In the genomic region with DNA sequence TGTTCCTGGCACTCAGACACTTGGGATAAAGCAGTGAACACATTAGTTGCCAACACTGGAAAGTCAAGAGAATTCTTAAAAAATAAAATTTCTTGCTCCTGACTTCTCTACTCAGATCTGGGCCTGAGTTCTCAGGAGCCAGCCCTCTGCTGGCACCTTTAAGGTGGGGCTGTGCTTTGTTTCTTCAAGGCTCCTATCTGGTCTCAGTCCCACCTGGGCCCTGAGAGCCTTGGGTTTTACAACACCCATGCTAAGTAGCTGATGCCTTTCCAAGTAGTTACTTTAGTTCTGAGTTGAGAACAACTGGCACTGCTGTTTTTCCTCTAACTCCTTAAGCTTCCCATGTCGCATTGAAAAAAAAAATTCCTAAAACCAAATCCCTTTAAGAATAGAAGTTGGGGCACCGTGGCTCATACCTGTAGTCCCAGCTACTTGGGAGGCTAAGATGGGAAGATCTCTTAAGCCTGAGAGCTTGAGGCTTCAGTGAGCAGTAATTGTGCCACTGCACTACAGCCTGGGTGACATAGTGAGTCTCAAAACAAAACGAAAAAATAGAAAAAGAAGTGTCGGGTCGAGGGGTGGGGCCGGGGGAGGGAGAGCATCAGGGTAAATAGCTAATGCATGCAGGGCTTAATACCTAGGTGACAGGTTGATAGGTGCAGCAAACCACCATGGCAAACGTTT, we compare ENCODE assay signal across 29 cellular contexts. TPM values are rescaled to one million over a fixed set of nuclear protein-coding genes. Genes with fewer than 3 reads are reported as not detected.
DNase-seq lines count a peak whose midpoint lies in the region; ATAC-seq, FAIRE-seq and TF ChIP-seq lines count a peak whose summit lies in the region.
"Had no signal": no experiment of that assay in that cellular context is flagged by ENCODE, and none has a peak within 500 bp of the region (broad histone marks: within the 10 kb centered on the region; RNA-seq: fewer than 3 reads in every experiment).

No MANE protein-coding gene starts in this region.

- H3K4me3 ChIP-seq in GM12878 (0 out of 2 replicates have a peak overlapping the region, but pooled peaks have one; percentile 33), upper lobe of right lung (no peak overlapping the region)
- H3K4me3 ChIP-seq: gastroesophageal sphincter, mucosa of descending colon, neural progenitor cell, sigmoid colon had no signal

- in situ Hi-C loops in GM12878 (cut with MboI): no loop called here

- peak; percentile 79 for ATAC-seq in GM12878
- peak; percentile 30 to 36 for ATAC-seq in naive B cell (ENCODE audit: low read depth in 2 of 2)
- ATAC-seq in upper lobe of right lung: no peak
- ATAC-seq in HG03280 (IDR thresholded peaks at IDR 0.05; ENCODE audit: unreplicated experiment): no peak
- ATAC-seq: gastroesophageal sphincter, left lobe of liver, Right ventricle myocardium inferior had no signal

- no peak for TF ChIP-seq EP300 in GM12878 (IDR thresholded peaks at IDR 0.05; ENCODE audit: borderline replicate concordance in 1 of 2, control insufficient read depth in 1 of 2, low read depth in 2 of 2, low read length in 2 of 2)

- TF ChIP-seq RAD21 in GM12878 (IDR thresholded peaks at IDR 0.05; ENCODE audit: insufficient read depth, low read depth, low read length): no peak

- H3K36me3 Mint-ChIP-seq in CD14-positive monocyte: peaks cover 0 to 11% of the 10 kb centered on the region in 2 donors
- H3K36me3 Mint-ChIP-seq in naive B cell: no peaks in the 10 kb centered on the region
- H3K36me3 Mint-ChIP-seq: neural progenitor cell had no signal

- H3K4me1 Mint-ChIP-seq in CD14-positive monocyte (peaks cover 27% of the 10 kb centered on the region), naive B cell (peaks cover 15 to 19% (median 19%) of the 10 kb centered on the region in 3 donors)
- H3K4me1 Mint-ChIP-seq: immature natural killer cell had no signal

- H3K36me3 ChIP-seq in GM12878 (ENCODE audit: control insufficient read depth in 2 of 2, insufficient read depth in 2 of 2, low read length in 1 of 2): no peaks in the 10 kb centered on the region
- no peaks in the 10 kb centered on the region for H3K36me3 ChIP-seq in upper lobe of right lung
- H3K36me3 ChIP-seq: neural progenitor cell, sigmoid colon had no signal

- H3K4me1 ChIP-seq in GM12878 (ENCODE audit: control insufficient read depth, insufficient read depth, low read length): peaks cover 11% of the 10 kb centered on the region
- peaks cover 16% of the 10 kb centered on the region for H3K4me1 ChIP-seq in upper lobe of right lung
- H3K4me1 ChIP-seq: gastroesophageal sphincter, neural progenitor cell, sigmoid colon had no signal

- no peaks in the 10 kb centered on the region for H3K9me3 ChIP-seq in GM12878 (replicated peaks; ENCODE audit: control insufficient read depth, insufficient read depth, low read length)
- no peaks in the 10 kb centered on the region for H3K9me3 ChIP-seq in upper lobe of right lung
- H3K9me3 ChIP-seq: Caco-2, gastroesophageal sphincter, mucosa of descending colon, sigmoid colon had no signal

- FAIRE-seq in GM12878 (lab: Jason Lieb, UNC): peak; percentile 7

- no peaks in the 10 kb centered on the region for H3K27me3 Mint-ChIP-seq in CD14-positive monocyte (ENCODE audit: low read depth in 3 of 3)
- no peaks in the 10 kb centered on the region for H3K27me3 Mint-ChIP-seq in naive B cell

- BruUV-seq in GM12878 (replicated peaks; lab: Mats Ljungman, UMichigan): no TSS peak

- peak overlapping the region; percentile 82 for H3K4me2 ChIP-seq in GM12878 (ENCODE audit: control insufficient read depth, insufficient read depth)
- H3K4me2 ChIP-seq: neural progenitor cell had no signal

- H4K20me1 ChIP-seq in GM12878 (ENCODE audit: control insufficient read depth, insufficient read depth): no peaks in the 10 kb centered on the region

- TF ChIP-seq CTCF in CD14-positive monocyte (IDR thresholded peaks at IDR 0.05): no peak
- TF ChIP-seq CTCF in GM12878 (IDR thresholded peaks at IDR 0.05 in 2 of 3, conservative IDR thresholded peaks at IDR 0.05 in 1 of 3; ENCODE audit: control insufficient read depth in 2 of 3, extremely low read depth in 1 of 3, insufficient read depth in 1 of 3, low read depth in 3 of 3, low read length in 3 of 3): no peak
- TF ChIP-seq CTCF in upper lobe of right lung (IDR thresholded peaks at IDR 0.05): no peak

- 0% methylated on average over 7 of the region's 7 CpGs for WGBS in GM12878 (ENCODE audit: insufficient coverage, insufficient replicate concordance, low lambda C conversion rate, missing lambda C conversion rate)

- H3K9me3 Mint-ChIP-seq in CD14-positive monocyte (peaks cover 0 to 2% (median 0%) of the 10 kb centered on the region in 7 donors), naive B cell (peaks cover 0 to 2% (median 0%) of the 10 kb centered on the region in 7 donors)
- H3K9me3 Mint-ChIP-seq: activated T-helper 1 cell treated with anti-CD3 and anti-CD28 coated beads, Interleukin-12 subunit alpha, Interleukin-12 subunit beta, Interleukin-2, Interleukin-4 antibody, amounts not matched to agents 30 ng/mL and 10 ng/mL and 1 ng/mL, durations not matched to agents 14 hours and 24 hours and 36 hours; immature natural killer cell; neural progenitor cell had no signal

- no peak for TF ChIP-seq POLR2A in GM12878 (IDR thresholded peaks at IDR 0.05; ENCODE audit: low read depth, low read length)

- RAD21 ChIA-PET in GM12878 (lab: Charles Lee; ENCODE audit: unreplicated experiment): interaction anchor here (1.0 kb wide), 1 partner anchor 55 kb away, joined by 6 read pairs; a partner anchor contains a TSS

- intact Hi-C loops in CD14-positive monocyte (cut with micrococcal nuclease): no loop called here
- intact Hi-C loops in GM12878 (cut with micrococcal nuclease; ENCODE audit: unreplicated experiment): no loop called here
- intact Hi-C loops in upper lobe of right lung (cut with DNase I): no loop called here

- H3K27ac Mint-ChIP-seq in CD14-positive monocyte (peak overlapping the region in 3 of 7 donors; percentile 26 to 79 (median 41)), naive B cell (peak overlapping the region in 5 of 6 donors; percentile 14 to 82 (median 61))
- H3K27ac Mint-ChIP-seq: activated T-helper 1 cell treated with anti-CD3 and anti-CD28 coated beads, Interleukin-12 subunit alpha, Interleukin-12 subunit beta, Interleukin-2, Interleukin-4 antibody, amounts not matched to agents 30 ng/mL and 10 ng/mL and 1 ng/mL, durations not matched to agents 14 hours and 24 hours and 36 hours; immature natural killer cell; neural progenitor cell had no signal

- no peak overlapping the region; the same call in 1 of the 2 replicates for H3K9ac ChIP-seq in GM12878 (ENCODE audit: control insufficient read depth, insufficient read depth, low read length)
- H3K9ac ChIP-seq: neural progenitor cell had no signal

- peak overlapping the region; percentile 8 for H2AFZ ChIP-seq in GM12878 (ENCODE audit: control insufficient read depth, low read depth, low read length)
- H2AFZ ChIP-seq: neural progenitor cell had no signal

- no peak for DNase-seq in CD14-positive monocyte (ENCODE audit: low spot score)
- peak; percentile 42 for DNase-seq in HT-29 (ENCODE audit: low spot score)
- peak; percentile 2 for DNase-seq in GM12878 (ENCODE audit: low read depth, low spot score)
- DNase-seq in naive B cell: no peak
- no peak for DNase-seq in NCI-H446 treated with DMSO at 0.1 percent for 48 hours (lab: John Stamatoyannopoulos, UW)
- DNase-seq in activated CD4-positive, alpha-beta T cell treated with anti-CD3 and anti-CD28 coated beads, Interleukin-2, amount 50 U/mL, for 1 hour: no peak
- DNase-seq in upper lobe of right lung: no peak
- DNase-seq: activated CD4-positive, alpha-beta T cell treated with anti-CD3 and anti-CD28 coated beads, Interleukin-2, amount 50 U/mL, for 4 hours; activated naive CD4-positive, alpha-beta T cell treated with anti-CD3 and anti-CD28 coated beads, Interleukin-2, amount 50 U/mL, for 16 hours; Caco-2; dermis blood vessel endothelial cell; DMS79 treated with DMSO at 0.1 percent for 48 hours; hippocampal formation; immature natural killer cell; NCI-H1048; NCI-H1694 treated with DMSO at 0.1 percent for 48 hours; NCI-H2171 treated with DMSO at 0.1 percent for 48 hours; sigmoid colon; T-helper 9 cell had no signal

- H3K27me3 ChIP-seq in GM12878 (replicated peaks in 1 of 2; ENCODE audit: control insufficient read depth in 2 of 2, insufficient read depth in 2 of 2, low read length in 1 of 2): no peaks in the 10 kb centered on the region
- no peaks in the 10 kb centered on the region for H3K27me3 ChIP-seq in upper lobe of right lung
- H3K27me3 ChIP-seq: gastroesophageal sphincter, neural progenitor cell, sigmoid colon had no signal

- CTCF ChIA-PET in GM12878 (lab: Yijun Ruan, JAX): interaction anchor here (0.6 to 1.9 kb wide), 7 partner anchors 8 to 390 kb away, joined by 3 to 8 read pairs (median 3); a partner anchor contains a TSS

- no peaks in the 10 kb centered on the region for H3K79me2 ChIP-seq in GM12878 (ENCODE audit: control insufficient read depth, insufficient read depth, low read length)

- H3K27ac ChIP-seq in GM12878 (ENCODE audit: control insufficient read depth, insufficient read depth) (no peak overlapping the region), upper lobe of right lung (no peak overlapping the region)
- H3K27ac ChIP-seq: gastroesophageal sphincter, neural progenitor cell, sigmoid colon had no signal

- POLR2A ChIA-PET in GM12878 (lab: Charles Lee): interaction anchor here (1.6 kb wide), 1 partner anchor 27 kb away, joined by 3 read pairs; no protein-coding TSS in a partner anchor

- SMC1A ChIA-PET in GM12878 (lab: Charles Lee; ENCODE audit: uncharacterized antibody, unreplicated experiment): interaction anchor here (2.0 to 2.3 kb wide), 2 partner anchors 22 to 56 kb away, joined by 4 to 7 read pairs; a partner anchor contains a TSS

- H3K4me3 Mint-ChIP-seq in CD14-positive monocyte: peak overlapping the region; percentile 59 to 73
- H3K4me3 Mint-ChIP-seq in naive B cell: peak overlapping the region in 7 of 8 donors; percentile 9 to 78 (median 44)
- H3K4me3 Mint-ChIP-seq: activated T-helper 1 cell treated with anti-CD3 and anti-CD28 coated beads, Interleukin-12 subunit alpha, Interleukin-12 subunit beta, Interleukin-2, Interleukin-4 antibody, amounts not matched to agents 30 ng/mL and 10 ng/mL and 1 ng/mL, durations not matched to agents 14 hours and 24 hours and 36 hours; immature natural killer cell; neural progenitor cell had no signal

RNA-seq across cellular contexts. Expression of a gene that starts 16.6 kb away (rescaled TPM):
- not detected for polyA plus RNA-seq in CD14-positive monocyte
- total RNA-seq in HT-29 (2014; rRNA removed; shearing (Covaris generic)): not detected in 2 replicates
- total RNA-seq in GM12878 (2013; cell fraction: nucleolus; rRNA removed): not detected in 2 replicates
- not detected in 2 replicates for total RNA-seq in GM12878 (2014; rRNA removed)
- not detected in 2 replicates for total RNA-seq in GM12878 (2014; rRNA removed; fragmentation: Illumina TruSeq; extraction: Trizol)
- total RNA-seq in GM12878 (2021): not detected in 2 replicates
- polyA plus RNA-seq in GM12878 (2011; ENCODE audit: low read depth): not detected
- not detected in 2 replicates for polyA plus RNA-seq in GM12878 (2011; rRNA removed)
- not detected in 2 replicates for polyA plus RNA-seq in GM12878 (2011; cell fraction: cytosol; rRNA removed)
- not detected in 2 replicates for polyA plus RNA-seq in GM12878 (2011; cell fraction: nucleus; rRNA removed)
- 0.37 and 0.39 TPM in 2 replicates for polyA plus RNA-seq in GM12878 (2012)
- polyA plus RNA-seq in GM12878 (2014; fragmentation: Illumina TruSeq; extraction: Trizol): not detected in 2 replicates
- not detected for polyA plus RNA-seq in GM12878 (2014; fragmentation: Nextera tagmentation; extraction: Ambion mirVana)
- polyA plus RNA-seq in GM12878 (2014; rRNA removed): not detected in 2 replicates
- polyA plus RNA-seq in GM12878 (2016; fragmentation: Nextera tagmentation; extraction: Ambion mirVana): under 1 TPM in 1 of 2 experiments, not detected in 1; 0.06 TPM
- not detected in 2 replicates for polyA minus RNA-seq in GM12878 (2011; rRNA and poly(A)+ RNA removed)
- polyA minus RNA-seq in GM12878 (2011; cell fraction: cytosol; rRNA and poly(A)+ RNA removed): not detected in 2 replicates
- polyA minus RNA-seq in GM12878 (2011; cell fraction: nucleus; rRNA and poly(A)+ RNA removed): not detected in 2 replicates
- under 1 TPM in 3 of 6 donors, not detected in 3; 0.14 to 0.24 (median 0.16) TPM for polyA plus RNA-seq in naive B cell (ENCODE audit: low read depth in 6 of 6)
- total RNA-seq in upper lobe of right lung: not detected
- total RNA-seq: A673; activated T-helper 1 cell treated with anti-CD3 and anti-CD28 coated beads, Interleukin-12 subunit alpha, Interleukin-12 subunit beta, Interleukin-2, Interleukin-4 antibody, amounts not matched to agents 30 ng/mL and 10 ng/mL and 1 ng/mL, durations not matched to agents 14 hours and 24 hours and 36 hours; Caco-2; dermis blood vessel endothelial cell; gastroesophageal sphincter; sigmoid colon had no signal
- polyA plus RNA-seq: BJ, immature natural killer cell, urinary bladder had no signal

RNA-seq across cellular contexts. Expression of a gene that starts 26.1 kb away (rescaled TPM):
- polyA plus RNA-seq in CD14-positive monocyte (1 to 10 TPM; 2.8 to 5.5 TPM), GM12878 (2011; rRNA removed) (11.7 and 13.2 TPM in 2 replicates), GM12878 (2014; fragmentation: Illumina TruSeq; extraction: Trizol) (15.5 and 20.9 TPM in 2 replicates), GM12878 (2014; fragmentation: Nextera tagmentation; extraction: Ambion mirVana) (10 to 100 TPM; 10.4 to 14.8 TPM), GM12878 (2014; rRNA removed) (22.4 and 24.9 TPM in 2 replicates), GM12878 (2016; fragmentation: Nextera tagmentation; extraction: Ambion mirVana) (1 to 10 TPM; 7.1 to 8.4 TPM), naive B cell (ENCODE audit: low read depth in 6 of 6) (1 to 10 TPM; 3.3 to 9.1 (median 5.2) TPM)
- 60.0 and 66.2 TPM in 2 replicates for total RNA-seq in HT-29 (2014; rRNA removed; shearing (Covaris generic))
- total RNA-seq in GM12878 (2013; cell fraction: nucleolus; rRNA removed): 78.0 and 93.4 TPM in 2 replicates
- total RNA-seq in GM12878 (2014; rRNA removed) (22.5 and 25.1 TPM in 2 replicates), GM12878 (2014; rRNA removed; fragmentation: Illumina TruSeq; extraction: Trizol) (17.4 and 18.7 TPM in 2 replicates), GM12878 (2021) (28.5 and 32.8 TPM in 2 replicates), upper lobe of right lung (73.9 TPM)
- polyA plus RNA-seq in GM12878 (2011; ENCODE audit: low read depth): 19.8 TPM
- polyA plus RNA-seq in GM12878 (2011; cell fraction: cytosol; rRNA removed): 11.9 and 13.3 TPM in 2 replicates
- 36.0 and 60.6 TPM in 2 replicates for polyA plus RNA-seq in GM12878 (2011; cell fraction: nucleus; rRNA removed)
- 20.5 and 23.0 TPM in 2 replicates for polyA plus RNA-seq in GM12878 (2012)
- polyA minus RNA-seq in GM12878 (2011; rRNA and poly(A)+ RNA removed): 24.4 and 33.9 TPM in 2 replicates
- polyA minus RNA-seq in GM12878 (2011; cell fraction: cytosol; rRNA and poly(A)+ RNA removed): 4.9 and 7.8 TPM in 2 replicates
- polyA minus RNA-seq in GM12878 (2011; cell fraction: nucleus; rRNA and poly(A)+ RNA removed): 13.7 and 18.1 TPM in 2 replicates

RNA-seq across cellular contexts. Expression of a gene that starts 26.6 kb away (rescaled TPM):
- polyA plus RNA-seq in CD14-positive monocyte (10 to 100 TPM; 20.6 to 21.2 TPM), GM12878 (2011; rRNA removed) (26.2 and 28.1 TPM in 2 replicates), GM12878 (2014; fragmentation: Illumina TruSeq; extraction: Trizol) (11.2 and 12.3 TPM in 2 replicates), GM12878 (2014; fragmentation: Nextera tagmentation; extraction: Ambion mirVana) (1 to 10 TPM; 2.5 to 6.2 TPM), GM12878 (2014; rRNA removed) (26.7 and 27.6 TPM in 2 replicates), GM12878 (2016; fragmentation: Nextera tagmentation; extraction: Ambion mirVana) (10 to 100 TPM; 23.1 to 28.1 TPM), naive B cell (ENCODE audit: low read depth in 6 of 6) (10 to 100 TPM; 42.1 to 58.9 (median 51.0) TPM)
- 27.9 and 30.9 TPM in 2 replicates for total RNA-seq in HT-29 (2014; rRNA removed; shearing (Covaris generic))
- total RNA-seq in GM12878 (2013; cell fraction: nucleolus; rRNA removed): 52.3 and 57.1 TPM in 2 replicates
- total RNA-seq in GM12878 (2014; rRNA removed) (16.4 and 22.0 TPM in 2 replicates), GM12878 (2014; rRNA removed; fragmentation: Illumina TruSeq; extraction: Trizol) (14.3 and 15.0 TPM in 2 replicates), GM12878 (2021) (24.2 and 26.5 TPM in 2 replicates), upper lobe of right lung (34.3 TPM)
- 11.1 TPM for polyA plus RNA-seq in GM12878 (2011; ENCODE audit: low read depth)
- 23.3 and 32.5 TPM in 2 replicates for polyA plus RNA-seq in GM12878 (2011; cell fraction: cytosol; rRNA removed)
- polyA plus RNA-seq in GM12878 (2011; cell fraction: nucleus; rRNA removed): 92.4 and 125 TPM in 2 replicates
- 13.2 and 16.5 TPM in 2 replicates for polyA plus RNA-seq in GM12878 (2012)
- 20.1 and 27.7 TPM in 2 replicates for polyA minus RNA-seq in GM12878 (2011; rRNA and poly(A)+ RNA removed)
- polyA minus RNA-seq in GM12878 (2011; cell fraction: cytosol; rRNA and poly(A)+ RNA removed): 10.9 and 12.3 TPM in 2 replicates
- polyA minus RNA-seq in GM12878 (2011; cell fraction: nucleus; rRNA and poly(A)+ RNA removed): 40.9 and 54.9 TPM in 2 replicates

RNA-seq across cellular contexts. Expression of a gene that starts 54.8 kb away (rescaled TPM):
- polyA plus RNA-seq in CD14-positive monocyte (10 to 100 TPM; 45.7 to 48.9 TPM), GM12878 (2011; rRNA removed) (34.1 and 53.4 TPM in 2 replicates), GM12878 (2014; fragmentation: Illumina TruSeq; extraction: Trizol) (59.2 and 70.4 TPM in 2 replicates), GM12878 (2014; fragmentation: Nextera tagmentation; extraction: Ambion mirVana) (10 to 100 TPM in 1 of 2 experiments, 1 to 10 TPM in 1; 8.8 to 17.9 TPM), GM12878 (2014; rRNA removed) (55.7 and 63.3 TPM in 2 replicates), GM12878 (2016; fragmentation: Nextera tagmentation; extraction: Ambion mirVana) (10 to 100 TPM; 75.5 to 81.2 TPM), naive B cell (ENCODE audit: low read depth in 6 of 6) (10 to 100 TPM; 15.4 to 29.2 (median 20.0) TPM)
- 137 and 155 TPM in 2 replicates for total RNA-seq in HT-29 (2014; rRNA removed; shearing (Covaris generic))
- total RNA-seq in GM12878 (2013; cell fraction: nucleolus; rRNA removed): 44.7 and 47.5 TPM in 2 replicates
- total RNA-seq in GM12878 (2014; rRNA removed) (64.3 and 72.4 TPM in 2 replicates), GM12878 (2014; rRNA removed; fragmentation: Illumina TruSeq; extraction: Trizol) (49.2 and 54.2 TPM in 2 replicates), GM12878 (2021) (79.2 and 82.2 TPM in 2 replicates), upper lobe of right lung (68.0 TPM)
- polyA plus RNA-seq in GM12878 (2011; ENCODE audit: low read depth): 37.4 TPM
- polyA plus RNA-seq in GM12878 (2011; cell fraction: cytosol; rRNA removed): 40.1 and 42.1 TPM in 2 replicates
- polyA plus RNA-seq in GM12878 (2011; cell fraction: nucleus; rRNA removed): 34.9 and 44.1 TPM in 2 replicates
- 43.8 and 56.7 TPM in 2 replicates for polyA plus RNA-seq in GM12878 (2012)
- 53.7 and 74.0 TPM in 2 replicates for polyA minus RNA-seq in GM12878 (2011; rRNA and poly(A)+ RNA removed)
- 17.4 and 25.3 TPM in 2 replicates for polyA minus RNA-seq in GM12878 (2011; cell fraction: cytosol; rRNA and poly(A)+ RNA removed)
- 22.2 and 37.4 TPM in 2 replicates for polyA minus RNA-seq in GM12878 (2011; cell fraction: nucleus; rRNA and poly(A)+ RNA removed)

RNA-seq across cellular contexts. Expression of a gene that starts 56.2 kb away (rescaled TPM):
- polyA plus RNA-seq in CD14-positive monocyte (not detected), GM12878 (2011; rRNA removed) (0.58 and 0.92 TPM in 2 replicates), GM12878 (2014; fragmentation: Illumina TruSeq; extraction: Trizol) (1.3 and 2.8 TPM in 2 replicates), GM12878 (2014; fragmentation: Nextera tagmentation; extraction: Ambion mirVana) (under 1 TPM; 0.23 to 0.27 TPM), GM12878 (2014; rRNA removed) (2.3 and 2.7 TPM in 2 replicates), GM12878 (2016; fragmentation: Nextera tagmentation; extraction: Ambion mirVana) (1 to 10 TPM; 1.7 to 1.8 TPM), naive B cell (ENCODE audit: low read depth in 6 of 6) (under 1 TPM in 3 of 6 donors, not detected in 3; 0.14 to 0.75 (median 0.47) TPM)
- not detected in 2 replicates for total RNA-seq in HT-29 (2014; rRNA removed; shearing (Covaris generic))
- total RNA-seq in GM12878 (2013; cell fraction: nucleolus; rRNA removed): 3.7 TPM in 2 replicates
- total RNA-seq in GM12878 (2014; rRNA removed) (1.9 and 2.4 TPM in 2 replicates), GM12878 (2014; rRNA removed; fragmentation: Illumina TruSeq; extraction: Trizol) (1.0 and 1.2 TPM in 2 replicates), GM12878 (2021) (2.4 TPM in 2 replicates), upper lobe of right lung (1.3 TPM)
- 0.46 TPM for polyA plus RNA-seq in GM12878 (2011; ENCODE audit: low read depth)
- polyA plus RNA-seq in GM12878 (2011; cell fraction: cytosol; rRNA removed): 0.35 and 0.51 TPM in 2 replicates
- polyA plus RNA-seq in GM12878 (2011; cell fraction: nucleus; rRNA removed): 1.6 and 2.5 TPM in 2 replicates
- polyA plus RNA-seq in GM12878 (2012): 0.85 and 1.00 TPM in 2 replicates
- polyA minus RNA-seq in GM12878 (2011; rRNA and poly(A)+ RNA removed): 0.57 and 0.66 TPM in 2 replicates
- polyA minus RNA-seq in GM12878 (2011; cell fraction: cytosol; rRNA and poly(A)+ RNA removed): not detected in 2 replicates
- polyA minus RNA-seq in GM12878 (2011; cell fraction: nucleus; rRNA and poly(A)+ RNA removed): 1.2 and 1.4 TPM in 2 replicates
- total RNA-seq: left lobe of liver had no signal

Comparison
In these comparisons a context has a peak if more than half of its experiments do, and no peak if none do; other contexts are left out.
1. DNase-seq: peak in HT-29 (single experiment) and GM12878 (single experiment); none in CD14-positive monocyte (single experiment), naive B cell (single experiment), NCI-H446 treated with DMSO at 0.1 percent for 48 hours (single experiment), activated CD4-positive, alpha-beta T cell treated with anti-CD3 and anti-CD28 coated beads, Interleukin-2, amount 50 U/mL, for 1 hour (single experiment) and upper lobe of right lung (single experiment).
2. ATAC-seq: peak in GM12878 (single experiment) and naive B cell (2 of 2); none in upper lobe of right lung (single experiment) and HG03280 (single experiment).